ENCODE assay signal across 18 cellular contexts in the genomic region with DNA sequence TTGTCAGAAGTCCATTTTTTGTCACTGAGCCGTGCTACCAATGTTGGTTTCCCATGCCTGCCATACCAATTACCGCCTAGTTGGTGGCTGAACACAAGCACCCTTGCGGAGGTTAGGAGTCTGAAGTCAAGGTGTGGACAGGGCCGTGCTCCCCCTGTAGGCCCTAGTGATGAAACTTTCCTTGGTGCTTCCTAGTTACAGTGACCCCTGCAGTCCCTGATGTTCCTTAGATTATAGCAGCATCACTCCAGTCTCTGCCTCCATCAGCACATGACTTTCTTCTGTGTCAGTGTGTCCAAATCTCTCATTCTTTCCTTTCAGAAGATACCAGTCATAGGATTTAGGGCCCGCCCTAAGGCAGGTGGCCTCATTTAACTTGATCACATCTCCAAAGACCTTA.
A peak's percentile ranks its signal among the peaks of the same experiment; 100 is the strongest.
DNase-seq lines count a peak whose midpoint lies in the region; ATAC-seq and TF ChIP-seq lines count a peak whose summit lies in the region.
"Had no signal": no experiment of that assay in that cellular context is flagged by ENCODE, and none has a peak within 500 bp of the region (broad histone marks: within the 10 kb centered on the region; RNA-seq: fewer than 3 reads in every experiment).

No MANE protein-coding gene starts in this region.

- no peaks in the 10 kb centered on the region for H3K79me2 ChIP-seq in HCT116 (ENCODE audit: insufficient read depth, low read length)

- no peak overlapping the region for H3K4me2 ChIP-seq in HCT116 (ENCODE audit: low read length)

- 60 to 63% methylated on average over 4 to 5 of the region's 5 CpGs for WGBS in endodermal cell (ENCODE audit: insufficient coverage in 1 of 2, insufficient read length in 1 of 2), 2 experiments
- 65 to 73% (median 70%) methylated on average over 5 of the region's 5 CpGs for WGBS in spleen, 5 donors
- 55 to 61% methylated on average over 5 of the region's 5 CpGs for WGBS in esophagus squamous epithelium, 2 donors

- POLR2A ChIA-PET in HCT116 (lab: Charles Lee), result no interaction called here

- no peaks in the 10 kb centered on the region for H3K36me3 Mint-ChIP-seq in endodermal cell (ENCODE audit: low read depth)
- H3K36me3 Mint-ChIP-seq: brain; memory B cell; stimulated activated memory B cell treated with anti-CD40 and anti-IgM and Interleukin-4, amounts not matched to agents 10 μg/mL and 1 μg/mL and 100 μg/mL, for 72 hours; T-cell had no signal

- TF ChIP-seq RAD21 in HCT116 (IDR thresholded peaks at IDR 0.05; ENCODE audit: low read depth), result peak; percentile 47

- no peaks in the 10 kb centered on the region for H3K9me2 ChIP-seq in HCT116 (ENCODE audit: insufficient read depth)

- no peaks in the 10 kb centered on the region for H3K4me1 Mint-ChIP-seq in endodermal cell
- H3K4me1 Mint-ChIP-seq: memory B cell; stimulated activated memory B cell treated with anti-CD40 and anti-IgM and Interleukin-4, amounts not matched to agents 10 μg/mL and 1 μg/mL and 100 μg/mL, for 72 hours; T-cell had no signal

- TF ChIP-seq CTCF in HCT116 (IDR thresholded peaks at IDR 0.05 in 2 of 3, conservative IDR thresholded peaks at IDR 0.05 in 1 of 3; ENCODE audit: borderline replicate concordance in 1 of 3, insufficient read depth in 1 of 3, low read depth in 2 of 3, low read length in 2 of 3) (peak; percentile 79 to 97 (median 80)), endodermal cell (conservative IDR thresholded peaks at IDR 0.05) (peak; percentile 93), spleen (IDR thresholded peaks at IDR 0.05 in 8 of 11, conservative IDR thresholded peaks at IDR 0.05 in 3 of 11) (no peak), esophagus squamous epithelium (IDR thresholded peaks at IDR 0.05) (no peak)

- no peaks in the 10 kb centered on the region for H4K20me1 ChIP-seq in HCT116 (ENCODE audit: insufficient read depth)

- no peak overlapping the region for H3K4me3 Mint-ChIP-seq in endodermal cell
- H3K4me3 Mint-ChIP-seq: brain; memory B cell; stimulated activated memory B cell treated with anti-CD40 and anti-IgM and Interleukin-4, amounts not matched to agents 10 μg/mL and 1 μg/mL and 100 μg/mL, for 72 hours; T-cell had no signal

- H3K9me3 ChIP-seq in HCT116 (ENCODE audit: control insufficient read depth in 1 of 2, insufficient read depth in 1 of 2, low read depth in 1 of 2, low read length in 2 of 2) (no peaks in the 10 kb centered on the region), endodermal cell (ENCODE audit: control insufficient read depth, low read length) (no peaks in the 10 kb centered on the region), spleen (no peaks in the 10 kb centered on the region), esophagus squamous epithelium (no peaks in the 10 kb centered on the region)
- H3K9me3 ChIP-seq: MG63, neutrophil, upper lobe of left lung had no signal

- ATAC-seq in HCT116, result peak; percentile 100
- ATAC-seq in HG03521 (IDR thresholded peaks at IDR 0.05; ENCODE audit: unreplicated experiment), result no peak
- ATAC-seq in GM21737 (IDR thresholded peaks at IDR 0.05; ENCODE audit: unreplicated experiment), result no peak
- ATAC-seq: stimulated activated memory B cell treated with anti-CD40 and anti-IgM and Interleukin-4, amounts not matched to agents 10 μg/mL and 1 μg/mL and 100 μg/mL, for 72 hours; T-cell had no signal

- no peak overlapping the region for H3K27ac ChIP-seq in HCT116 (ENCODE audit: low read depth, low read length)
- no peak overlapping the region for H3K27ac ChIP-seq in endodermal cell (ENCODE audit: low read depth, low read length)
- H3K27ac ChIP-seq in spleen, result no peak overlapping the region
- no peak overlapping the region for H3K27ac ChIP-seq in esophagus squamous epithelium
- H3K27ac ChIP-seq: neutrophil, upper lobe of left lung had no signal

- peak overlapping the region; percentile 72 for H2AFZ ChIP-seq in HCT116 (ENCODE audit: low read depth, low read length, poor library complexity, severe bottlenecking)

- H3K27me3 ChIP-seq in HCT116 (ENCODE audit: insufficient read depth, low read length) (no peaks in the 10 kb centered on the region), endodermal cell (ENCODE audit: control insufficient read depth, insufficient read depth, low read length, poor library complexity, severe bottlenecking) (no peaks in the 10 kb centered on the region), spleen (replicated peaks in 1 of 7) (no peaks in the 10 kb centered on the region), esophagus squamous epithelium (no peaks in the 10 kb centered on the region)
- H3K27me3 ChIP-seq: MG63, neutrophil, upper lobe of left lung had no signal

- intact Hi-C loops in HCT116 (cut with micrococcal nuclease) (no loop called here), spleen (cut with DNase I; ENCODE audit: low total_unique reads) (no loop called here), esophagus squamous epithelium (cut with DNase I) (no loop called here)

- DNase-seq in A172 (ENCODE audit: low spot score) (peak; percentile 12), HCT116 (ENCODE audit: low read depth, low spot score) (peak; percentile 77), NCI-H82 treated with DMSO at 0.1 percent for 48 hours (lab: John Stamatoyannopoulos, UW; ENCODE audit: unreplicated experiment) (peak; percentile 37), endodermal cell (peak; percentile 90), spleen (no peak), esophagus squamous epithelium (lab: John Stamatoyannopoulos, UW) (no peak)
- DNase-seq: activated CD4-positive, CD25-positive, alpha-beta regulatory T cell treated with anti-CD3 and anti-CD28 coated beads, Interleukin-2, amount 50 U/mL, for 72 hours; activated CD8-positive, alpha-beta memory T cell treated with anti-CD3 and anti-CD28 coated beads, Interleukin-2, amount 50 U/mL, for 48 hours; activated naive CD4-positive, alpha-beta T cell treated with anti-CD3 and anti-CD28 coated beads, Interleukin-2, amount 50 U/mL, for 16 hours; MG63; T-cell; upper lobe of left lung had no signal

- BruUV-seq in HCT116 (replicated peaks; lab: Mats Ljungman, UMichigan), result no TSS peak

- H3K4me1 ChIP-seq in HCT116 (ENCODE audit: control insufficient read depth in 1 of 2, insufficient read depth in 2 of 2, low read length in 2 of 2), result no peaks in the 10 kb centered on the region
- H3K4me1 ChIP-seq in endodermal cell (ENCODE audit: control insufficient read depth, insufficient read depth, low read length), result no peaks in the 10 kb centered on the region
- no peaks in the 10 kb centered on the region for H3K4me1 ChIP-seq in spleen
- H3K4me1 ChIP-seq in esophagus squamous epithelium, result no peaks in the 10 kb centered on the region
- H3K4me1 ChIP-seq: upper lobe of left lung had no signal

- RAD21 ChIA-PET in HCT116 (lab: Charles Lee; ENCODE audit: low non-redundant PET in 1 of 2, low total read pairs in 2 of 2, uncharacterized antibody in 2 of 2, unreplicated experiment in 2 of 2), result no interaction called here

- H3K36me3 ChIP-seq in HCT116 (ENCODE audit: control insufficient read depth in 1 of 2, insufficient read depth in 2 of 2, low read length in 2 of 2) (no peaks in the 10 kb centered on the region), endodermal cell (ENCODE audit: control insufficient read depth, insufficient read depth, low read length) (no peaks in the 10 kb centered on the region), spleen (no peaks in the 10 kb centered on the region), esophagus squamous epithelium (no peaks in the 10 kb centered on the region)
- H3K36me3 ChIP-seq: MG63, neutrophil, upper lobe of left lung had no signal

- H3K27me3 Mint-ChIP-seq in endodermal cell (ENCODE audit: insufficient read depth), result no peaks in the 10 kb centered on the region
- H3K27me3 Mint-ChIP-seq: brain; memory B cell; stimulated activated memory B cell treated with anti-CD40 and anti-IgM and Interleukin-4, amounts not matched to agents 10 μg/mL and 1 μg/mL and 100 μg/mL, for 72 hours; T-cell had no signal

- H3K4me3 ChIP-seq in HCT116 (replicated peaks in 1 of 2; ENCODE audit: low read depth in 1 of 2, low read length in 2 of 2), result no peak overlapping the region
- H3K4me3 ChIP-seq in endodermal cell (ENCODE audit: low read length), result no peak overlapping the region
- H3K4me3 ChIP-seq in spleen, result no peak overlapping the region
- no peak overlapping the region for H3K4me3 ChIP-seq in esophagus squamous epithelium
- H3K4me3 ChIP-seq: MG63, upper lobe of left lung had no signal

- H3K27ac Mint-ChIP-seq in endodermal cell, result no peak overlapping the region
- H3K27ac Mint-ChIP-seq: brain; memory B cell; stimulated activated memory B cell treated with anti-CD40 and anti-IgM and Interleukin-4, amounts not matched to agents 10 μg/mL and 1 μg/mL and 100 μg/mL, for 72 hours; T-cell had no signal

- H3K9me3 Mint-ChIP-seq in endodermal cell, result no peaks in the 10 kb centered on the region
- H3K9me3 Mint-ChIP-seq: brain; stimulated activated memory B cell treated with anti-CD40 and anti-IgM and Interleukin-4, amounts not matched to agents 10 μg/mL and 1 μg/mL and 100 μg/mL, for 72 hours; T-cell had no signal

- CTCF ChIA-PET in HCT116 (lab: Charles Lee), result interaction anchor here (0.6 to 1.5 kb wide), 3 partner anchors 13 to 167 kb away, joined by 3 to 4 read pairs (median 4); no protein-coding TSS in a partner anchor

- H3K9ac ChIP-seq in HCT116 (ENCODE audit: low read length), result no peak overlapping the region
- H3K9ac ChIP-seq in endodermal cell (ENCODE audit: extremely low read depth, low read length, poor library complexity, severe bottlenecking), result no peak overlapping the region

- TF ChIP-seq POLR2A in HCT116 (IDR thresholded peaks at IDR 0.05; ENCODE audit: borderline replicate concordance, extremely low read depth, insufficient read depth, insufficient read length), result no peak
- no peak for TF ChIP-seq POLR2A in spleen (IDR thresholded peaks at IDR 0.05)
- TF ChIP-seq POLR2A in esophagus squamous epithelium (IDR thresholded peaks at IDR 0.05), result no peak

TF ChIP-seq in HCT116, 20 proteins besides CTCF, POLR2A, EP300 and RAD21:
- TF ChIP-seq JUND (IDR thresholded peaks at IDR 0.05), result no peak
- peak; percentile 68; the same call in 1 of the 2 replicates for TF ChIP-seq CBX3 (IDR thresholded peaks at IDR 0.05; ENCODE audit: low read depth)

Comparison
In these comparisons a context has a peak if more than half of its experiments do, and no peak if none do; other contexts are left out.
1. DNase-seq: peak in A172 (single experiment), HCT116 (single experiment), NCI-H82 treated with DMSO at 0.1 percent for 48 hours (single experiment) and endodermal cell (single experiment); none in spleen (single experiment) and esophagus squamous epithelium (single experiment).
2. CTCF ChIP-seq: peak in HCT116 (3 of 3) and endodermal cell (single experiment); none in spleen (0 of 11) and esophagus squamous epithelium (0 of 6).